In genomic region chr3:50153782-50154475, GRCh38 we compare ENCODE assay signal across 9 cellular contexts. TPM values are rescaled to one million over a fixed set of nuclear protein-coding genes. Genes with fewer than 3 reads are reported as not detected.
A peak's percentile ranks its signal among the peaks of the same experiment; 100 is the strongest.
DNase-seq lines count a peak whose midpoint lies in the region; ATAC-seq and TF ChIP-seq lines count a peak whose summit lies in the region.
"Had no signal": no experiment of that assay in that cellular context is flagged by ENCODE, and none has a peak within 500 bp of the region (broad histone marks: within the 10 kb centered on the region; RNA-seq: fewer than 3 reads in every experiment).

No MANE protein-coding gene starts in this region.

- peak overlapping the region in 1 of 3 donors; percentile 70 for H3K9ac ChIP-seq in skeletal muscle tissue (ENCODE audit: low read depth in 1 of 3, low read length in 3 of 3)

- ATAC-seq in T-helper 17 cell: no peak

- WGBS in esophagus squamous epithelium, 2 donors: 77 to 79% methylated on average over 5 of the region's 9 CpGs

- DNase-seq in T-helper 1 cell (no peak), T-helper 17 cell (no peak), esophagus squamous epithelium (lab: John Stamatoyannopoulos, UW) (no peak), iPS-NIHi11 (ENCODE audit: low spot score) (no peak), NCI-H2196 (lab: John Stamatoyannopoulos, UW; ENCODE audit: unreplicated experiment) (no peak), T1000 (lab: John Stamatoyannopoulos, UW) (no peak)

- peaks cover 47% of the 10 kb centered on the region for H3K27me3 Mint-ChIP-seq in T-helper 1 cell treated with Interleukin-12 subunit alpha and Interleukin-12 subunit beta and Interleukin-4 antibody, amounts not matched to agents 30 μg/mL and 1 μg/mL, for 36 hours (ENCODE audit: low read depth)
- peaks cover 30% of the 10 kb centered on the region for H3K27me3 Mint-ChIP-seq in T-helper 17 cell

- intact Hi-C loops in esophagus squamous epithelium (cut with DNase I): no loop called here

- no peak for TF ChIP-seq POLR2A in esophagus squamous epithelium (IDR thresholded peaks at IDR 0.05)

- H3K4me3 Mint-ChIP-seq in T-helper 1 cell treated with Interleukin-12 subunit alpha and Interleukin-12 subunit beta and Interleukin-4 antibody, amounts not matched to agents 30 μg/mL and 1 μg/mL, for 36 hours: peak overlapping the region; percentile 77
- peak overlapping the region; percentile 93 for H3K4me3 Mint-ChIP-seq in T-helper 17 cell

- no peaks in the 10 kb centered on the region for H3K9me3 Mint-ChIP-seq in T-helper 1 cell treated with Interleukin-12 subunit alpha and Interleukin-12 subunit beta and Interleukin-4 antibody, amounts not matched to agents 30 μg/mL and 1 μg/mL, for 36 hours

- H3K27ac Mint-ChIP-seq in T-helper 1 cell treated with Interleukin-12 subunit alpha and Interleukin-12 subunit beta and Interleukin-4 antibody, amounts not matched to agents 30 μg/mL and 1 μg/mL, for 36 hours: peak overlapping the region; percentile 31
- H3K27ac Mint-ChIP-seq in T-helper 17 cell: no peak overlapping the region

- H3K4me1 ChIP-seq in esophagus squamous epithelium (peaks cover 35 to 95% (median 65%) of the 10 kb centered on the region in 3 donors), skeletal muscle tissue (ENCODE audit: control insufficient read depth in 3 of 3, insufficient read depth in 3 of 3, low read length in 3 of 3) (peaks cover 16 to 36% (median 31%) of the 10 kb centered on the region in 3 donors)

- H3K27ac ChIP-seq in esophagus squamous epithelium (peak overlapping the region; percentile 89 to 97 (median 92)), skeletal muscle tissue (ENCODE audit: low read depth, low read length) (no peak overlapping the region)

- peaks cover 8% of the 10 kb centered on the region for H3K4me1 Mint-ChIP-seq in T-helper 1 cell treated with Interleukin-12 subunit alpha and Interleukin-12 subunit beta and Interleukin-4 antibody, amounts not matched to agents 30 μg/mL and 1 μg/mL, for 36 hours (ENCODE audit: low read depth)
- peaks cover 23% of the 10 kb centered on the region for H3K4me1 Mint-ChIP-seq in T-helper 17 cell

- H3K27me3 ChIP-seq in esophagus squamous epithelium (peaks cover 0 to 23% (median 0%) of the 10 kb centered on the region in 4 donors), skeletal muscle tissue (ENCODE audit: control insufficient read depth in 3 of 3, insufficient read depth in 3 of 3, low read length in 3 of 3) (no peaks in the 10 kb centered on the region)

- H3K9me3 ChIP-seq in T-helper 17 cell (ENCODE audit: control insufficient read depth, low read length, poor library complexity, severe bottlenecking) (no peaks in the 10 kb centered on the region), esophagus squamous epithelium (no peaks in the 10 kb centered on the region), skeletal muscle tissue (ENCODE audit: control insufficient read depth in 3 of 3, low read length in 3 of 3) (no peaks in the 10 kb centered on the region)

- H3K4me3 ChIP-seq in esophagus squamous epithelium (peak overlapping the region in 3 of 4 donors; percentile 74 to 86 (median 80)), skeletal muscle tissue (ENCODE audit: low read length in 3 of 3) (peak overlapping the region in 2 of 3 donors; percentile 37 to 65)

- peaks cover 2% of the 10 kb centered on the region for H3K36me3 Mint-ChIP-seq in T-helper 1 cell treated with Interleukin-12 subunit alpha and Interleukin-12 subunit beta and Interleukin-4 antibody, amounts not matched to agents 30 μg/mL and 1 μg/mL, for 36 hours (ENCODE audit: low read depth)
- peaks cover 8% of the 10 kb centered on the region for H3K36me3 Mint-ChIP-seq in T-helper 17 cell (ENCODE audit: low read depth)

- no peak for TF ChIP-seq CTCF in esophagus squamous epithelium (IDR thresholded peaks at IDR 0.05)

- H3K36me3 ChIP-seq in esophagus squamous epithelium (no peaks in the 10 kb centered on the region), skeletal muscle tissue (ENCODE audit: control insufficient read depth in 3 of 3, insufficient read depth in 3 of 3, low read length in 3 of 3) (no peaks in the 10 kb centered on the region)

RNA-seq across cellular contexts. Expression of gene SEMA3F, which starts 1.2 kb away (rescaled TPM):
- total RNA-seq in T-helper 17 cell (under 1 TPM in 1 of 2 donors, not detected in 1; 0.18 TPM), esophagus squamous epithelium (100 to 1,000 TPM in 3 of 4 donors, 10 to 100 TPM in 1; 56.8 to 146 (median 109) TPM), skeletal muscle tissue (2.1 TPM)

RNA-seq across cellular contexts. Expression of gene GNAT1, which starts 37.5 kb away (rescaled TPM):
- under 1 TPM in 1 of 2 donors, not detected in 1; 0.10 TPM for total RNA-seq in T-helper 17 cell
- total RNA-seq in esophagus squamous epithelium: not detected
- not detected for total RNA-seq in skeletal muscle tissue
- total RNA-seq: fibroblast of lung had no signal

RNA-seq across cellular contexts. Expression of gene SLC38A3, which starts 51.1 kb away (rescaled TPM):
- total RNA-seq in T-helper 17 cell (under 1 TPM in 1 of 2 donors, not detected in 1; 0.78 TPM), esophagus squamous epithelium (not detected), skeletal muscle tissue (0.52 TPM)
- total RNA-seq: fibroblast of lung had no signal

Comparison
In these comparisons a context has a peak if more than half of its experiments do, and no peak if none do; other contexts are left out.
1. RNA of gene SEMA3F, which starts 1.2 kb away (total RNA-seq): 56.8 to 146 TPM in esophagus squamous epithelium; 2.1 TPM in skeletal muscle tissue (single experiment) and 0.18 TPM in T-helper 17 cell; every median in the first group is over 10 times any median in the second.